1 cellular context compared by ENCODE assay signal in the genomic region with DNA sequence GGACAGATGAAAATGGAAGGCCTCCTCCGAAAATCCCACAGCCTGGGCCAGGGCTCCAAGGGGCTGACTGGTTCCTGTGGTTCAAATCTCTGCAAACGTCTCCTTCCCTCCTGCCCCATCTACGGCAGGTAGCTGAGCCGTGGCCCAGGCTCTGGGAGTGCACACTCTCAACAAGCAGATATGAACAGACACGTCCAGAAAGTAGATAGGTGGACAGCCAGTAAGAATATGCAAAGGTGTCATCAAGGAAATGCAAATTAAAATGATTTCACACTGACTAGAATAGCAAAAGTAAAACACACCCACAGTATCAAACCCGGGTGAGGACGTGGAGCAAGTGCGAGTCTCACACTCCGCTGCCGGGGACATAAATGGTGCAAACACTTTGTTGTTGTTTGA.
TF ChIP-seq lines count a peak whose summit lies in the region.

No MANE protein-coding gene starts in this region.

TF ChIP-seq in SK-N-SH, 30 proteins besides CTCF, POLR2A, EP300 and RAD21 (continued from another document):
- TF ChIP-seq ZBTB33 (IDR thresholded peaks at IDR 0.05; ENCODE audit: borderline replicate concordance, low read depth) (no peak), NRF1 (IDR thresholded peaks at IDR 0.05; ENCODE audit: low read depth, low read length) (no peak), FOXM1 (IDR thresholded peaks at IDR 0.05; ENCODE audit: low read depth) (no peak)
